In the genomic region with DNA sequence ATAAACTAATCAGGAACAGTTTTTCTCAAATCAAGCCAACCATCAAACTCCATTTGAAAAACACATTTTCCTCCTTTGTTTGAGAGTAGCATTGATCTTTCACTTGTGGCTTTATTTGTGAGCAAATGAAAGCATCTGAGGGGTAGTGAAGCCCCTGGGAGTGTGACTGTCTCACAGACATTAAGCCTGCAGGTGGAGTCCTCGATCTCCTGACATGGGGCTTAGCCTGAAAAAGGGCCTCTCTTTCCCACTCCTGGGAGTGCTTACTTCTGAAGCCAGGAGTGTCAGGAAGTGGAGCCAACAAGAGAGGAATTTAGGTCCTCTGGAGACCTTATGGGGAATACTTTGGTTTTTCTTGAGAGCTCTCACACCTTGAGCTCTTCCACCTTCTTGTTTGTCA, we compare ENCODE assay signal across 27 cellular contexts.
"Had no signal": no experiment of that assay in that cellular context is flagged by ENCODE, and none has a peak within 500 bp of the region (broad histone marks: within the 10 kb centered on the region; RNA-seq: fewer than 3 reads in every experiment).

No MANE protein-coding gene starts in this region.

- H3K27ac Mint-ChIP-seq: memory B cell; naive thymus-derived CD8-positive, alpha-beta T cell; nephron progenitor cell; stimulated activated effector memory CD8-positive, alpha-beta T cell treated with anti-CD3 and anti-CD28 coated beads, Interleukin-12 subunit alpha, Interleukin-12 subunit beta, amount 100 ng/mL, for 72 hours had no signal

- H3K4me3 Mint-ChIP-seq: memory B cell; naive thymus-derived CD8-positive, alpha-beta T cell; nephron progenitor cell; stimulated activated effector memory CD8-positive, alpha-beta T cell treated with anti-CD3 and anti-CD28 coated beads, Interleukin-12 subunit alpha, Interleukin-12 subunit beta, amount 100 ng/mL, for 72 hours had no signal

- DNase-seq: dermis blood vessel endothelial cell; effector memory CD4-positive, alpha-beta T cell; erythroblast; esophagus squamous epithelium; foreskin melanocyte; glutamatergic neuron; heart right ventricle; hippocampal formation; naive thymus-derived CD8-positive, alpha-beta T cell; nephron progenitor cell; nucleus accumbens; ovary; posterior cingulate gyrus; psoas muscle; right cardiac atrium; sigmoid colon; stimulated activated CD4-positive, alpha-beta T cell treated with anti-CD3 and anti-CD28 coated beads, Interleukin-2, amount 100 ng/mL, for 24 hours; stimulated activated CD4-positive, alpha-beta T cell treated with anti-CD3 and anti-CD28 coated beads, Interleukin-4, amount 100 ng/mL, for 24 hours; stimulated activated naive CD4-positive, alpha-beta T cell treated with Interleukin-2 at 50 U/mL for 16 hours; stomach; thyroid gland; trophoblast cell had no signal

- H3K4me1 Mint-ChIP-seq: memory B cell had no signal

- H3K4me1 ChIP-seq: esophagus squamous epithelium, heart right ventricle, psoas muscle, sigmoid colon, stomach, vagina had no signal

- H3K27ac ChIP-seq: coronary artery, esophagus squamous epithelium, heart right ventricle, ovary, psoas muscle, sigmoid colon, stomach, thyroid gland, vagina had no signal

- H3K27me3 ChIP-seq: esophagus squamous epithelium, heart right ventricle, ovary, sigmoid colon, stomach, thyroid gland, vagina had no signal

- ATAC-seq: heart right ventricle; naive thymus-derived CD8-positive, alpha-beta T cell; psoas muscle; right cardiac atrium; stimulated activated effector memory CD8-positive, alpha-beta T cell treated with anti-CD3 and anti-CD28 coated beads, Interleukin-12 subunit alpha, Interleukin-12 subunit beta, amount 100 ng/mL, for 72 hours had no signal

- H3K36me3 ChIP-seq: esophagus squamous epithelium, heart right ventricle, ovary, sigmoid colon, stomach, thyroid gland, vagina had no signal

- H3K4me3 ChIP-seq: coronary artery, esophagus squamous epithelium, heart right ventricle, lung, ovary, psoas muscle, sigmoid colon, stomach, thyroid gland, vagina had no signal

- H3K9me3 Mint-ChIP-seq: memory B cell had no signal

- H3K36me3 Mint-ChIP-seq: stimulated activated effector memory CD8-positive, alpha-beta T cell treated with anti-CD3 and anti-CD28 coated beads, Interleukin-12 subunit alpha, Interleukin-12 subunit beta, amount 100 ng/mL, for 72 hours had no signal

- H3K9me3 ChIP-seq: ovary, psoas muscle, thyroid gland, vagina had no signal
